Comparison of ENCODE assay signal across 1 cellular context in the genomic region with DNA sequence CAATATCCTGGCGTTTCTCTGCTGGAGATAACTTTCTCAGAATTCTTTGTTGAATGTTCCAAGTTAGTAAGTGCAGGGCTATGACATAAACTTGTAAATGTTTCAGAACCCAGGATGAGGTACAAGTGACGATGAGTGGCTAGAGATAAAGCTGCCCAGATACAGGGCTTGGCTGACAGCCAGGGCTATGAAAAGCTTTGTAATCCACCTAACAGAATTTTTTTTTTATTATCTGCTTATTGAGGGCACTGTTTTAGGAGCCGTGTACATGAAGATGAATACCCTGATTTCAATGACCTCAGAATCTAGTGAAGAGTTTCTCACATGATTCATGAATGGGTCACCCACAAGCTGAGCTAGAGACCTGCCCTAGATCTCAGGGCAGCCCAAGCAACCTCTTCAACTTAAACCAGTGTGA.
TF ChIP-seq lines count a peak whose summit lies in the region.

No MANE protein-coding gene starts in this region.

TF ChIP-seq in GM23338, 12 proteins besides CTCF, POLR2A, EP300 and RAD21 (continued from another document):
- TF ChIP-seq, protein P1, sequence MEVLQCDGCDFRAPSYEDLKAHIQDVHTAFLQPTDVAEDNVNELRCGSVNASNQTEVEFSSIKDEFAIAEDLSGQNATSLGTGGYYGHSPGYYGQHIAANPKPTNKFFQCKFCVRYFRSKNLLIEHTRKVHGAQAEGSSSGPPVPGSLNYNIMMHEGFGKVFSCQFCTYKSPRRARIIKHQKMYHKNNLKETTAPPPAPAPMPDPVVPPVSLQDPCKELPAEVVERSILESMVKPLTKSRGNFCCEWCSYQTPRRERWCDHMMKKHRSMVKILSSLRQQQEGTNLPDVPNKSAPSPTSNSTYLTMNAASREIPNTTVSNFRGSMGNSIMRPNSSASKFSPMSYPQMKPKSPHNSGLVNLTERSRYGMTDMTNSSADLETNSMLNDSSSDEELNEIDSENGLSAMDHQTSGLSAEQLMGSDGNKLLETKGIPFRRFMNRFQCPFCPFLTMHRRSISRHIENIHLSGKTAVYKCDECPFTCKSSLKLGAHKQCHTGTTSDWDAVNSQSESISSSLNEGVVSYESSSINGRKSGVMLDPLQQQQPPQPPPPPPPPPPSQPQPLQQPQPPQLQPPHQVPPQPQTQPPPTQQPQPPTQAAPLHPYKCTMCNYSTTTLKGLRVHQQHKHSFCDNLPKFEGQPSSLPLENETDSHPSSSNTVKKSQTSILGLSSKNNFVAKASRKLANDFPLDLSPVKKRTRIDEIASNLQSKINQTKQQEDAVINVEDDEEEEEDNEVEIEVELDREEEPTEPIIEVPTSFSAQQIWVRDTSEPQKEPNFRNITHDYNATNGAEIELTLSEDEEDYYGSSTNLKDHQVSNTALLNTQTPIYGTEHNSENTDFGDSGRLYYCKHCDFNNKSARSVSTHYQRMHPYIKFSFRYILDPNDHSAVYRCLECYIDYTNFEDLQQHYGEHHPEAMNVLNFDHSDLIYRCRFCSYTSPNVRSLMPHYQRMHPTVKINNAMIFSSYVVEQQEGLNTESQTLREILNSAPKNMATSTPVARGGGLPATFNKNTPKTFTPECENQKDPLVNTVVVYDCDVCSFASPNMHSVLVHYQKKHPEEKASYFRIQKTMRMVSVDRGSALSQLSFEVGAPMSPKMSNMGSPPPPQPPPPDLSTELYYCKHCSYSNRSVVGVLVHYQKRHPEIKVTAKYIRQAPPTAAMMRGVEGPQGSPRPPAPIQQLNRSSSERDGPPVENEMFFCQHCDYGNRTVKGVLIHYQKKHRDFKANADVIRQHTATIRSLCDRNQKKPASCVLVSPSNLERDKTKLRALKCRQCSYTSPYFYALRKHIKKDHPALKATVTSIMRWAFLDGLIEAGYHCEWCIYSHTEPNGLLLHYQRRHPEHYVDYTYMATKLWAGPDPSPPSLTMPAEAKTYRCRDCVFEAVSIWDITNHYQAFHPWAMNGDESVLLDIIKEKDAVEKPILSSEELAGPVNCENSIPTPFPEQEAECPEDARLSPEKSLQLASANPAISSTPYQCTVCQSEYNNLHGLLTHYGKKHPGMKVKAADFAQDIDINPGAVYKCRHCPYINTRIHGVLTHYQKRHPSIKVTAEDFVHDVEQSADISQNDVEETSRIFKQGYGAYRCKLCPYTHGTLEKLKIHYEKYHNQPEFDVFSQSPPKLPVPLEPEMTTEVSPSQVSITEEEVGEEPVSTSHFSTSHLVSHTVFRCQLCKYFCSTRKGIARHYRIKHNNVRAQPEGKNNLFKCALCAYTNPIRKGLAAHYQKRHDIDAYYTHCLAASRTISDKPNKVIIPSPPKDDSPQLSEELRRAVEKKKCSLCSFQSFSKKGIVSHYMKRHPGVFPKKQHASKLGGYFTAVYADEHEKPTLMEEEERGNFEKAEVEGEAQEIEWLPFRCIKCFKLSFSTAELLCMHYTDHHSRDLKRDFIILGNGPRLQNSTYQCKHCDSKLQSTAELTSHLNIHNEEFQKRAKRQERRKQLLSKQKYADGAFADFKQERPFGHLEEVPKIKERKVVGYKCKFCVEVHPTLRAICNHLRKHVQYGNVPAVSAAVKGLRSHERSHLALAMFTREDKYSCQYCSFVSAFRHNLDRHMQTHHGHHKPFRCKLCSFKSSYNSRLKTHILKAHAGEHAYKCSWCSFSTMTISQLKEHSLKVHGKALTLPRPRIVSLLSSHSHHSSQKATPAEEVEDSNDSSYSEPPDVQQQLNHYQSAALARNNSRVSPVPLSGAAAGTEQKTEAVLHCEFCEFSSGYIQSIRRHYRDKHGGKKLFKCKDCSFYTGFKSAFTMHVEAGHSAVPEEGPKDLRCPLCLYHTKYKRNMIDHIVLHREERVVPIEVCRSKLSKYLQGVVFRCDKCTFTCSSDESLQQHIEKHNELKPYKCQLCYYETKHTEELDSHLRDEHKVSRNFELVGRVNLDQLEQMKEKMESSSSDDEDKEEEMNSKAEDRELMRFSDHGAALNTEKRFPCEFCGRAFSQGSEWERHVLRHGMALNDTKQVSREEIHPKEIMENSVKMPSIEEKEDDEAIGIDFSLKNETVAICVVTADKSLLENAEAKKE (CRISPR knock-in tag; IDR thresholded peaks at IDR 0.05): no peak
- TF ChIP-seq ZNF331 (CRISPR knock-in tag; IDR thresholded peaks at IDR 0.05; ENCODE audit: low read depth): no peak
- TF ChIP-seq, protein P2, sequence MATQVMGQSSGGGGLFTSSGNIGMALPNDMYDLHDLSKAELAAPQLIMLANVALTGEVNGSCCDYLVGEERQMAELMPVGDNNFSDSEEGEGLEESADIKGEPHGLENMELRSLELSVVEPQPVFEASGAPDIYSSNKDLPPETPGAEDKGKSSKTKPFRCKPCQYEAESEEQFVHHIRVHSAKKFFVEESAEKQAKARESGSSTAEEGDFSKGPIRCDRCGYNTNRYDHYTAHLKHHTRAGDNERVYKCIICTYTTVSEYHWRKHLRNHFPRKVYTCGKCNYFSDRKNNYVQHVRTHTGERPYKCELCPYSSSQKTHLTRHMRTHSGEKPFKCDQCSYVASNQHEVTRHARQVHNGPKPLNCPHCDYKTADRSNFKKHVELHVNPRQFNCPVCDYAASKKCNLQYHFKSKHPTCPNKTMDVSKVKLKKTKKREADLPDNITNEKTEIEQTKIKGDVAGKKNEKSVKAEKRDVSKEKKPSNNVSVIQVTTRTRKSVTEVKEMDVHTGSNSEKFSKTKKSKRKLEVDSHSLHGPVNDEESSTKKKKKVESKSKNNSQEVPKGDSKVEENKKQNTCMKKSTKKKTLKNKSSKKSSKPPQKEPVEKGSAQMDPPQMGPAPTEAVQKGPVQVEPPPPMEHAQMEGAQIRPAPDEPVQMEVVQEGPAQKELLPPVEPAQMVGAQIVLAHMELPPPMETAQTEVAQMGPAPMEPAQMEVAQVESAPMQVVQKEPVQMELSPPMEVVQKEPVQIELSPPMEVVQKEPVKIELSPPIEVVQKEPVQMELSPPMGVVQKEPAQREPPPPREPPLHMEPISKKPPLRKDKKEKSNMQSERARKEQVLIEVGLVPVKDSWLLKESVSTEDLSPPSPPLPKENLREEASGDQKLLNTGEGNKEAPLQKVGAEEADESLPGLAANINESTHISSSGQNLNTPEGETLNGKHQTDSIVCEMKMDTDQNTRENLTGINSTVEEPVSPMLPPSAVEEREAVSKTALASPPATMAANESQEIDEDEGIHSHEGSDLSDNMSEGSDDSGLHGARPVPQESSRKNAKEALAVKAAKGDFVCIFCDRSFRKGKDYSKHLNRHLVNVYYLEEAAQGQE (IDR thresholded peaks at IDR 0.05; ENCODE audit: unreplicated experiment): no peak
- TF ChIP-seq, protein P3, sequence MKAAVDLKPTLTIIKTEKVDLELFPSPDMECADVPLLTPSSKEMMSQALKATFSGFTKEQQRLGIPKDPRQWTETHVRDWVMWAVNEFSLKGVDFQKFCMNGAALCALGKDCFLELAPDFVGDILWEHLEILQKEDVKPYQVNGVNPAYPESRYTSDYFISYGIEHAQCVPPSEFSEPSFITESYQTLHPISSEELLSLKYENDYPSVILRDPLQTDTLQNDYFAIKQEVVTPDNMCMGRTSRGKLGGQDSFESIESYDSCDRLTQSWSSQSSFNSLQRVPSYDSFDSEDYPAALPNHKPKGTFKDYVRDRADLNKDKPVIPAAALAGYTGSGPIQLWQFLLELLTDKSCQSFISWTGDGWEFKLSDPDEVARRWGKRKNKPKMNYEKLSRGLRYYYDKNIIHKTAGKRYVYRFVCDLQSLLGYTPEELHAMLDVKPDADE (IDR thresholded peaks at IDR 0.05): no peak
- no peak for TF ChIP-seq JUNB (IDR thresholded peaks at IDR 0.05; ENCODE audit: unreplicated experiment)
- no peak for TF ChIP-seq CREB1 (CRISPR knock-in tag; IDR thresholded peaks at IDR 0.05; ENCODE audit: low read depth)
TF ChIP-seq in GM23338: peak in this region for 0.
